ENCODE assay signal across 16 cellular contexts in the genomic region with DNA sequence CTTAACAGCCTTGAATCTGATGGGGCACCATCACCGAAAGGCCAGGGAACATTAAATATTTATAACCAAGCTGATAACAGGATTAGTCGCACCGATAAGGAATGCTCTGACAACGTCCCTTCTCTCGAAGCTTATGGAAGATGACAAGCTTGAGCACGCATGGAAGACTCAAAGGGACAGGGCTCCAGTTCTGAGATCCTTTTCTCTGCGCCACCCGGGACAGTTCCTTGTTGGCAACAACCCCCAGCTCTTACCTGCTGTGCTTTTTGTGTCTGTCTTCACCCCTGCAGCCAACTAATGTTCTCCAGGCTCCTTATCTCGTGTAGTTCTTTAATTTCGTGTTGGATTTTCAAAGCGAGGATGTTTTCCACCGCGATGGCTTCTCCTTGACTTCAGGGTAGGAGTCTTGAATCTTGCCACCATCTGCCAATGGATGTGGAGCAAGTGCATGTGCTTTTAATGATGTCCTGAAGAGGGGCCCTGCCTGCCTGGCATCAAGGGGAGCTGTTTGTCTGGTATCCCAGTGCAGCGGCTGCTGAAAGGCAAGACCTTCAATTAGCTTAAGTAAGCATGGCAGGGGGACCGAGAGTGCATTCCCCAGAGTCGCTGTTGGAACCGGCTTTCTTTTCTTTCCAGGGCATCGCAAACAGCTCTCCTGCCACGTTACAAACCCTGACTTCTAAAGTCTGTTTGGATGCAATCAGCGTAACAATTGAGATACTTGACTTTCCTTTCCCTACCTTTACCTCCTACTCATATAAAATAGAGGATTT. TPM values are rescaled to one million over a fixed set of nuclear protein-coding genes. Genes with fewer than 3 reads are reported as not detected.
DNase-seq lines count a peak whose midpoint lies in the region; ATAC-seq and TF ChIP-seq lines count a peak whose summit lies in the region.
"Had no signal": no experiment of that assay in that cellular context is flagged by ENCODE, and none has a peak within 500 bp of the region (broad histone marks: within the 10 kb centered on the region; RNA-seq: fewer than 3 reads in every experiment).

No MANE protein-coding gene starts in this region.

- peaks cover 9% of the 10 kb centered on the region for H3K9me3 Mint-ChIP-seq in glutamatergic neuron (ENCODE audit: unreplicated experiment)
- H3K9me3 Mint-ChIP-seq: activated naive CD4-positive, alpha-beta T cell treated with anti-CD3 and anti-CD28 coated beads, Interleukin-2, amount 50 U/mL, for 24 hours had no signal

- H3K27me3 ChIP-seq in H7 (ENCODE audit: control insufficient read depth, insufficient read depth, low read length) (peaks cover 69% of the 10 kb centered on the region), osteoblast (ENCODE audit: insufficient read depth, low read length) (peaks cover 20% of the 10 kb centered on the region), brain microvascular endothelial cell (replicated peaks) (peaks cover 17% of the 10 kb centered on the region)

- H3K36me3 ChIP-seq in H7 (replicated peaks; ENCODE audit: control insufficient read depth, insufficient read depth, low read length) (no peaks in the 10 kb centered on the region), osteoblast (ENCODE audit: insufficient read depth, low read length) (no peaks in the 10 kb centered on the region), brain microvascular endothelial cell (replicated peaks) (no peaks in the 10 kb centered on the region)

- H3K27ac Mint-ChIP-seq in glutamatergic neuron (ENCODE audit: unreplicated experiment), result peak overlapping the region; percentile 82
- H3K27ac Mint-ChIP-seq: activated naive CD4-positive, alpha-beta T cell treated with anti-CD3 and anti-CD28 coated beads, Interleukin-2, amount 50 U/mL, for 24 hours; progenitor cell of endocrine pancreas had no signal

- TF ChIP-seq CTCF in glutamatergic neuron (IDR thresholded peaks at IDR 0.05; ENCODE audit: partially characterized antibody, unreplicated experiment) (no peak), osteoblast (IDR thresholded peaks at IDR 0.05; ENCODE audit: extremely low read depth, low read depth, low read length) (no peak), brain microvascular endothelial cell (IDR thresholded peaks at IDR 0.05; ENCODE audit: low read depth, low read length, missing control alignments) (no peak)

- H3K4me3 ChIP-seq in H7 (ENCODE audit: insufficient read depth, low read depth, low read length) (peak overlapping the region; percentile 46; the same call in 1 of the 2 replicates), osteoblast (ENCODE audit: insufficient read depth, low read length) (no peak overlapping the region), brain microvascular endothelial cell (ENCODE audit: low read depth, low read length) (no peak overlapping the region)

- DNase-seq in H7 (peak; percentile 56), NCI-H2081 treated with DMSO at 0.1 percent for 48 hours (lab: John Stamatoyannopoulos, UW) (peak; percentile 60), glutamatergic neuron (peak; percentile 67), osteoblast (ENCODE audit: insufficient read length, low spot score, missing footprints) (peak; percentile 27), brain microvascular endothelial cell (no peak), inferior parietal cortex (ENCODE audit: extremely low spot score) (no peak)
- DNase-seq: activated CD4-positive, CD25-positive, alpha-beta regulatory T cell treated with anti-CD3 and anti-CD28 coated beads, Interleukin-2, amount 50 U/mL, for 72 hours; C1 segment of cervical spinal cord; effector CD4-positive, alpha-beta T cell; KG1; NCI-H1930; stimulated activated CD4-positive, alpha-beta T cell treated with anti-CD3 and anti-CD28 coated beads, Interleukin-15, amount 100 ng/mL, for 24 hours had no signal

- no peak overlapping the region for H2AFZ ChIP-seq in osteoblast (ENCODE audit: low read length)

- H3K4me1 ChIP-seq in osteoblast (ENCODE audit: insufficient read depth, low read length), result no peaks in the 10 kb centered on the region

- H4K20me1 ChIP-seq in osteoblast (ENCODE audit: insufficient read depth, low read length), result no peaks in the 10 kb centered on the region

- no peak overlapping the region for H3K27ac ChIP-seq in osteoblast (ENCODE audit: low read depth, low read length)
- no peak overlapping the region for H3K27ac ChIP-seq in brain microvascular endothelial cell

- H3K4me1 Mint-ChIP-seq in glutamatergic neuron (ENCODE audit: low read depth, unreplicated experiment), result peaks cover 19% of the 10 kb centered on the region
- H3K4me1 Mint-ChIP-seq: activated naive CD4-positive, alpha-beta T cell treated with anti-CD3 and anti-CD28 coated beads, Interleukin-2, amount 50 U/mL, for 24 hours had no signal

- in situ Hi-C loops in brain microvascular endothelial cell (cut with HindIII; ENCODE audit: low pct_ligation_motif_present, low sequenced_read_pairs), result no loop called here

- H3K4me3 Mint-ChIP-seq in glutamatergic neuron (ENCODE audit: unreplicated experiment), result peak overlapping the region; percentile 90
- H3K4me3 Mint-ChIP-seq: activated naive CD4-positive, alpha-beta T cell treated with anti-CD3 and anti-CD28 coated beads, Interleukin-2, amount 50 U/mL, for 24 hours had no signal

- no peaks in the 10 kb centered on the region for H3K9me3 ChIP-seq in osteoblast (ENCODE audit: low read depth, low read length)

- ATAC-seq in HG03175 (IDR thresholded peaks at IDR 0.05; ENCODE audit: unreplicated experiment), result no peak

- no peaks in the 10 kb centered on the region for H3K36me3 Mint-ChIP-seq in glutamatergic neuron (ENCODE audit: unreplicated experiment)

- no peak overlapping the region for H3K4me2 ChIP-seq in osteoblast (ENCODE audit: insufficient read depth, low read length)

- no peaks in the 10 kb centered on the region for H3K79me2 ChIP-seq in osteoblast (ENCODE audit: insufficient read depth, low read length)

- peaks cover 21% of the 10 kb centered on the region for H3K27me3 Mint-ChIP-seq in glutamatergic neuron (ENCODE audit: unreplicated experiment)

RNA-seq across cellular contexts. Expression of gene FERD3L, which starts 0.4 kb away (rescaled TPM):
- not detected in 2 replicates for total RNA-seq in H7 (2014; rRNA removed; shearing (Covaris generic))
- total RNA-seq in glutamatergic neuron (ENCODE audit: unreplicated experiment), result 0.96 TPM
- total RNA-seq in osteoblast, result not detected in 2 replicates
- total RNA-seq: progenitor cell of endocrine pancreas; T-helper 2 cell treated with Interferon-gamma antibody and Interleukin-4, amounts not matched to agents 100 ng/mL and 5 ng/mL, for 36 hours had no signal

RNA-seq across cellular contexts. Expression of gene TWIST1, which starts 28.2 kb away (rescaled TPM):
- total RNA-seq in H7 (2014; rRNA removed; shearing (Covaris generic)), result 0.18 and 2.3 TPM in 2 replicates
- not detected for total RNA-seq in glutamatergic neuron (ENCODE audit: unreplicated experiment)
- 101 and 113 TPM in 2 replicates for total RNA-seq in osteoblast

Comparison
In these comparisons a context has a peak if more than half of its experiments do, and no peak if none do; other contexts are left out.
1. DNase-seq: peak in H7 (single experiment), NCI-H2081 treated with DMSO at 0.1 percent for 48 hours (single experiment), glutamatergic neuron (single experiment) and osteoblast (single experiment); none in brain microvascular endothelial cell (single experiment) and inferior parietal cortex (single experiment).
2. RNA of gene TWIST1, which starts 28.2 kb away (total RNA-seq): 101 to 113 TPM in osteoblast; 0.18 to 2.3 TPM in H7 and not detected in glutamatergic neuron (single experiment); every median in the first group is over 10 times any median in the second.